ENCODE assay signal across 8 cellular contexts in genomic region chr3:39406368-39407258, GRCh38. TPM values are rescaled to one million over a fixed set of nuclear protein-coding genes. Genes with fewer than 3 reads are reported as not detected.
DNase-seq lines count a peak whose midpoint lies in the region; ATAC-seq, FAIRE-seq and TF ChIP-seq lines count a peak whose summit lies in the region.

TSS of gene RPSA (plus strand) at chr3:39406720. CDS start at chr3:39407654, 934 bp downstream.

- peak; percentile 87 for TF ChIP-seq POLR2A in H54 (IDR thresholded peaks at IDR 0.05; ENCODE audit: low read depth, low read length)

- peak within 1 kb of the TSS; percentile 94 for H3K4me3 Mint-ChIP-seq in activated T-helper 2 cell treated with anti-CD3 and anti-CD28 coated beads, Interferon-gamma antibody, Interleukin-2, Interleukin-4, amounts not matched to agents 10 μg/mL and 5 μg/mL and 100 μg/mL, durations not matched to agents 14 hours and 24 hours and 36 hours (ENCODE audit: low read depth)
- peak within 1 kb of the TSS; percentile 87 to 98 (median 92) for H3K4me3 Mint-ChIP-seq in naive thymus-derived CD8-positive, alpha-beta T cell

- peak; percentile 88 for FAIRE-seq in H54 (lab: Jason Lieb, UNC)

- DNase-seq in H54 (ENCODE audit: insufficient read length, low spot score) (peak; percentile 81), LoVo (ENCODE audit: low spot score) (peak; percentile 98), RWPE2 (ENCODE audit: low spot score) (peak; percentile 96), fibroblast of mammary gland (ENCODE audit: low read depth) (peak; percentile 96)
- DNase-seq in activated T-helper 2 cell treated with anti-CD3 and anti-CD28 coated beads, Interferon-gamma antibody, Interleukin-2, Interleukin-4, amounts not matched to agents 10 μg/mL and 5 μg/mL and 100 μg/mL, durations not matched to agents 14 hours and 24 hours and 36 hours (ENCODE audit: low spot score) = peak; percentile 98
- DNase-seq in naive thymus-derived CD8-positive, alpha-beta T cell = peak; percentile 82 to 99 (median 96)
- peak; percentile 88 to 98 (median 95) for DNase-seq in stimulated activated naive CD4-positive, alpha-beta T cell (lab: John Stamatoyannopoulos, UW)

- H3K36me3 ChIP-seq in ES-I3 (ENCODE audit: insufficient read depth, low read length) (peaks cover 38% of the 10 kb centered on the region), RWPE2 (ENCODE audit: low read depth) (peaks cover 48% of the 10 kb centered on the region)

- H3K27me3 ChIP-seq in RWPE2 (ENCODE audit: insufficient read depth, poor library complexity, severe bottlenecking) = no peaks in the 10 kb centered on the region

- H3K27me3 Mint-ChIP-seq in activated T-helper 2 cell treated with anti-CD3 and anti-CD28 coated beads, Interferon-gamma antibody, Interleukin-2, Interleukin-4, amounts not matched to agents 10 μg/mL and 5 μg/mL and 100 μg/mL, durations not matched to agents 14 hours and 24 hours and 36 hours (ENCODE audit: low read depth) = no peaks in the 10 kb centered on the region
- peaks cover 0 to 3% (median 0%) of the 10 kb centered on the region in 5 donors for H3K27me3 Mint-ChIP-seq in naive thymus-derived CD8-positive, alpha-beta T cell

- H3K27ac Mint-ChIP-seq in activated T-helper 2 cell treated with anti-CD3 and anti-CD28 coated beads, Interferon-gamma antibody, Interleukin-2, Interleukin-4, amounts not matched to agents 10 μg/mL and 5 μg/mL and 100 μg/mL, durations not matched to agents 14 hours and 24 hours and 36 hours = peak within 1 kb of the TSS; percentile 98
- H3K27ac Mint-ChIP-seq in naive thymus-derived CD8-positive, alpha-beta T cell = peak within 1 kb of the TSS; percentile 88 to 99 (median 96)

- H3K9me3 Mint-ChIP-seq in activated T-helper 2 cell treated with anti-CD3 and anti-CD28 coated beads, Interferon-gamma antibody, Interleukin-2, Interleukin-4, amounts not matched to agents 10 μg/mL and 5 μg/mL and 100 μg/mL, durations not matched to agents 14 hours and 24 hours and 36 hours = no peaks in the 10 kb centered on the region
- H3K9me3 Mint-ChIP-seq in naive thymus-derived CD8-positive, alpha-beta T cell = no peaks in the 10 kb centered on the region

- peak; percentile 96 for ATAC-seq in RWPE2 (ENCODE audit: low read depth)
- peak; percentile 93 for ATAC-seq in naive thymus-derived CD8-positive, alpha-beta T cell

- H3K4me1 ChIP-seq in ES-I3 (ENCODE audit: insufficient read depth, low read length) (peaks cover 17% of the 10 kb centered on the region; the same call in 1 of the 2 replicates), RWPE2 (ENCODE audit: insufficient read depth, poor library complexity, severe bottlenecking) (peaks cover 14% of the 10 kb centered on the region)

- intact Hi-C loops in activated T-helper 2 cell treated with anti-CD3 and anti-CD28 coated beads, Interferon-gamma antibody, Interleukin-2, Interleukin-4, amounts not matched to agents 10 μg/mL and 5 μg/mL and 100 μg/mL, durations not matched to agents 14 hours and 24 hours and 36 hours (cut with micrococcal nuclease) = loop anchor here (1.0 to 5.0 kb wide), 3 partner anchors 23 to 1046 kb away; partner anchors contain the start of genes EXOG and SLC25A38

- POLR2A ChIA-PET in naive thymus-derived CD8-positive, alpha-beta T cell (lab: Charles Lee) = interaction anchor here (0.6 to 6.0 kb wide), 13 partner anchors 10 to 1269 kb away, joined by 3 to 67 read pairs (median 3); partner anchors contain the start of genes ACAA1, GORASP1, SLC25A38 and TTC21A

- TF ChIP-seq CTCF in RWPE2 (IDR thresholded peaks at IDR 0.05; ENCODE audit: poor library complexity, severe bottlenecking) (peak; percentile 46), fibroblast of mammary gland (conservative IDR thresholded peaks at IDR 0.05; ENCODE audit: control insufficient read depth, insufficient read depth, low read depth, low read length) (no peak)

- peak within 1 kb of the TSS; percentile 90 for H3K4me3 ChIP-seq in RWPE2 (ENCODE audit: severe bottlenecking)
- H3K4me3 ChIP-seq in fibroblast of mammary gland (ENCODE audit: control insufficient read depth, low read depth, low read length) = peak within 1 kb of the TSS; percentile 65

- peaks cover 40% of the 10 kb centered on the region for H3K4me1 Mint-ChIP-seq in activated T-helper 2 cell treated with anti-CD3 and anti-CD28 coated beads, Interferon-gamma antibody, Interleukin-2, Interleukin-4, amounts not matched to agents 10 μg/mL and 5 μg/mL and 100 μg/mL, durations not matched to agents 14 hours and 24 hours and 36 hours (ENCODE audit: low read depth)
- peaks cover 23 to 54% (median 47%) of the 10 kb centered on the region in 4 donors for H3K4me1 Mint-ChIP-seq in naive thymus-derived CD8-positive, alpha-beta T cell

- peak within 1 kb of the TSS; percentile 92 for H3K9ac ChIP-seq in ES-I3 (ENCODE audit: low read depth, low read length)

- peak within 1 kb of the TSS; percentile 75 for H3K27ac ChIP-seq in RWPE2 (ENCODE audit: poor library complexity, severe bottlenecking)

- H3K9me3 ChIP-seq in ES-I3 (ENCODE audit: control insufficient read depth, insufficient read depth, low read length) = no peaks in the 10 kb centered on the region
- no peaks in the 10 kb centered on the region for H3K9me3 ChIP-seq in RWPE2 (ENCODE audit: severe bottlenecking)

- peaks cover 66% of the 10 kb centered on the region for H3K36me3 Mint-ChIP-seq in activated T-helper 2 cell treated with anti-CD3 and anti-CD28 coated beads, Interferon-gamma antibody, Interleukin-2, Interleukin-4, amounts not matched to agents 10 μg/mL and 5 μg/mL and 100 μg/mL, durations not matched to agents 14 hours and 24 hours and 36 hours (ENCODE audit: low read depth)
- H3K36me3 Mint-ChIP-seq in naive thymus-derived CD8-positive, alpha-beta T cell = peaks cover 10 to 44% (median 20%) of the 10 kb centered on the region in 3 donors

RNA-seq across cellular contexts. Expression of gene RPSA, which starts in this region (rescaled TPM):
- total RNA-seq in activated T-helper 2 cell treated with anti-CD3 and anti-CD28 coated beads, Interferon-gamma antibody, Interleukin-2, Interleukin-4, amounts not matched to agents 10 μg/mL and 5 μg/mL and 100 μg/mL, durations not matched to agents 14 hours and 24 hours and 36 hours = 2,053 and 2,074 TPM in 2 replicates
- total RNA-seq in naive thymus-derived CD8-positive, alpha-beta T cell = 1,000 to 10,000 TPM; 1,560 to 1,579 TPM
- polyA plus RNA-seq in naive thymus-derived CD8-positive, alpha-beta T cell = 1,000 to 10,000 TPM; 1,242 to 1,388 (median 1,323) TPM

Comparison
In these comparisons a context has a peak if more than half of its experiments do, and no peak if none do; other contexts are left out.
1. Peak in every context shown above with its lines: DNase-seq, ATAC-seq, H3K4me3 ChIP-seq and H3K27ac ChIP-seq.